In the genomic region with DNA sequence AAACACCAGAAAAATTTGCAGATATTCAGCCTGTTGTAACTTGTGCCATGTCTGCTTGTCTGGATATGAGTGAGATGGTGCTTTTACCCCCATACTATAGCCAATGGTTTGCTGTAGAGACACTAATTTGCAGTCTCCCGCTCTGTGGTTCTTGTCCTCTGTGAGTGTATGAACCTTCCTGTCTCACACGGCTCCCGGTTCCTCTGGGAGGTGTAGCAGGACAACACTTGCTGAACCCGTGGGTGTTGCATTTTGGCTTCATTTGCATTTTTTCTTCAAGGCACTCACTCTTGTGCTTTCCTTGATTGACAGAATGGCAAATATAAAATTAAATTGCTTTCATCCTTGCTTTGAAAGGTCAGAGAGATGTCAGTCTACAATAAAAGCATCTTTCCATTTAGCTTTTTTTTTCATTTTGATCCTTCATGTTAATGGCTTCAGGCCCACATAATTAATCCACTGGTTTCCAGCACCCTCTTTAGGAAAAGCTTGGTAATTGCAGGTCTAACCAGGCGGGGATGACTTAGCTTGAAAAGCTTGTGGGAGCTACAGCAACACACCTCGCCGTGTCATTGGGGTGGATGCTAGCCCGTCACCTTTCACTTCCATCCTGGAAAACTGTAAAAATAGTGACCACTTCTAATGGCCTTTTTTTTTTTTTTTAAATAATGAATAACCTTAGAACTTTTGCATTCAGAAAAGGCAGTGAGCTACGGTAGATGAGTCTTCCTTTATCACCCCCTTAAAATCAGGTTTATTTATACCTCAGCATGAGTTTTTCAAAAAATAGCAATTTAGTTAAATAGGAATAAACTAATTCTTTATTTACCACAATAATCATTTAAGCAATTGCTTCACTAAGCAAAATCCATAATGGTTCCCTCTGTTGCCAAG, we compare ENCODE assay signal across 7 cellular contexts. TPM values are rescaled to one million over a fixed set of nuclear protein-coding genes. Genes with fewer than 3 reads are reported as not detected.
DNase-seq lines count a peak whose midpoint lies in the region; ATAC-seq and TF ChIP-seq lines count a peak whose summit lies in the region.

No MANE protein-coding gene starts in this region.

- H3K4me1 Mint-ChIP-seq in memory B cell: peaks cover 3% of the 10 kb centered on the region

- no peaks in the 10 kb centered on the region for H3K4me1 ChIP-seq in thoracic aorta (ENCODE audit: control insufficient read depth in 1 of 2, low read depth in 2 of 2)

- H3K9me3 Mint-ChIP-seq in memory B cell: no peaks in the 10 kb centered on the region

- H3K27me3 Mint-ChIP-seq in memory B cell: no peaks in the 10 kb centered on the region

- H3K9me3 ChIP-seq in thoracic aorta: no peaks in the 10 kb centered on the region

- no peak overlapping the region for H3K27ac Mint-ChIP-seq in memory B cell

- H3K36me3 Mint-ChIP-seq in memory B cell: peaks cover 9% of the 10 kb centered on the region

- DNase-seq in GM10266 (ENCODE audit: extremely low spot score): peak; percentile 74
- peak; percentile 37 for DNase-seq in HFF-Myc (ENCODE audit: extremely low read depth, low read depth)
- peak; percentile 63 to 79 for DNase-seq in NCI-H2081 (lab: John Stamatoyannopoulos, UW)
- peak; percentile 87 for DNase-seq in dermis blood vessel endothelial cell
- DNase-seq in memory B cell (ENCODE audit: low spot score in 2 of 2): peak; percentile 51 to 66
- DNase-seq in thoracic aorta (ENCODE audit: low spot score): no peak

- H3K36me3 ChIP-seq in thoracic aorta: peaks cover 55% of the 10 kb centered on the region

- H3K4me3 ChIP-seq in HFF-Myc (replicated peaks; ENCODE audit: low read depth, low read length) (no peak overlapping the region), thoracic aorta (no peak overlapping the region)

- H3K27me3 ChIP-seq in thoracic aorta (replicated peaks; ENCODE audit: insufficient read depth): no peaks in the 10 kb centered on the region

- H3K4me3 Mint-ChIP-seq in memory B cell: no peak overlapping the region

- peak overlapping the region; percentile 22; the same call in 1 of the 2 replicates for H3K27ac ChIP-seq in VCaP
- H3K27ac ChIP-seq in thoracic aorta: no peak overlapping the region

- peak; percentile 82 for TF ChIP-seq CTCF in GM10266 (IDR thresholded peaks at IDR 0.05; ENCODE audit: control insufficient read depth, insufficient read depth, low read depth, missing control alignments)
- peak; percentile 70 for TF ChIP-seq CTCF in HFF-Myc (IDR thresholded peaks at IDR 0.05; ENCODE audit: low read depth, low read length, missing control alignments)
- peak; percentile 94 for TF ChIP-seq CTCF in VCaP (conservative IDR thresholded peaks at IDR 0.05)
- TF ChIP-seq CTCF in thoracic aorta (IDR thresholded peaks at IDR 0.05): peak; percentile 83

- ATAC-seq in memory B cell (ENCODE audit: low read depth) (peak; percentile 80), thoracic aorta (ENCODE audit: insufficient number of reproducible peaks, low FRiP score, low read depth) (peak; percentile 82)

RNA-seq across cellular contexts. Expression of gene ST14, which starts 27.4 kb away (rescaled TPM):
- total RNA-seq in dermis blood vessel endothelial cell (0.14 and 0.34 TPM in 2 replicates), thoracic aorta (1 to 10 TPM; 4.9 to 6.9 TPM)
